In genomic region chr14:100173353-100173752, GRCh38 we compare ENCODE assay signal across 2 cellular contexts.
TF ChIP-seq lines count a peak whose summit lies in the region.

No MANE protein-coding gene starts in this region.

TF ChIP-seq in IMR-90, 13 proteins besides CTCF, POLR2A, EP300 and RAD21:
- TF ChIP-seq CEBPB (IDR thresholded peaks at IDR 0.05; ENCODE audit: low read depth, low read length) (no peak), FOS (IDR thresholded peaks at IDR 0.05; ENCODE audit: low read depth, low read length) (no peak), USF2 (IDR thresholded peaks at IDR 0.05; ENCODE audit: low read depth, low read length) (no peak), RFX5 (IDR thresholded peaks at IDR 0.05; ENCODE audit: low read depth, low read length) (no peak), CHD1 (IDR thresholded peaks at IDR 0.05; ENCODE audit: low read depth, low read length) (no peak), NFE2L2 (IDR thresholded peaks at IDR 0.05; ENCODE audit: low read depth, low read length) (no peak), MAFK (IDR thresholded peaks at IDR 0.05; ENCODE audit: low read depth, low read length) (no peak), ELK1 (IDR thresholded peaks at IDR 0.05; ENCODE audit: borderline replicate concordance, low read depth, low read length) (no peak), MAZ (IDR thresholded peaks at IDR 0.05; ENCODE audit: borderline replicate concordance, low read depth, low read length) (no peak), MXI1 (IDR thresholded peaks at IDR 0.05; ENCODE audit: borderline replicate concordance, low read depth, low read length) (no peak), BHLHE40 (IDR thresholded peaks at IDR 0.05; ENCODE audit: low read depth, low read length) (no peak), SMC3 (IDR thresholded peaks at IDR 0.05; ENCODE audit: low read depth, low read length) (no peak), RCOR1 (IDR thresholded peaks at IDR 0.05; ENCODE audit: insufficient replicate concordance, low read length) (no peak)

TF ChIP-seq in H1, 55 proteins besides CTCF, POLR2A, EP300 and RAD21:
- no peak for TF ChIP-seq ASH2L (IDR thresholded peaks at IDR 0.05; ENCODE audit: low read length)
- TF ChIP-seq ZNF274 (IDR thresholded peaks at IDR 0.05; ENCODE audit: borderline replicate concordance, extremely low read depth, low read length): no peak
- TF ChIP-seq USF2 (IDR thresholded peaks at IDR 0.05; ENCODE audit: low read length): no peak
- no peak for TF ChIP-seq EZH2 (IDR thresholded peaks at IDR 0.05; ENCODE audit: low read depth, low read length, severe bottlenecking)
- TF ChIP-seq, protein P1, sequence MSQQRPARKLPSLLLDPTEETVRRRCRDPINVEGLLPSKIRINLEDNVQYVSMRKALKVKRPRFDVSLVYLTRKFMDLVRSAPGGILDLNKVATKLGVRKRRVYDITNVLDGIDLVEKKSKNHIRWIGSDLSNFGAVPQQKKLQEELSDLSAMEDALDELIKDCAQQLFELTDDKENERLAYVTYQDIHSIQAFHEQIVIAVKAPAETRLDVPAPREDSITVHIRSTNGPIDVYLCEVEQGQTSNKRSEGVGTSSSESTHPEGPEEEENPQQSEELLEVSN (IDR thresholded peaks at IDR 0.05): no peak
- no peak for TF ChIP-seq BACH1 (IDR thresholded peaks at IDR 0.05; ENCODE audit: low read length)
- TF ChIP-seq HDAC2 (IDR thresholded peaks at IDR 0.05; ENCODE audit: borderline replicate concordance in 1 of 2, low read depth in 2 of 2, low read length in 2 of 2): no peak
- TF ChIP-seq HDAC6 (IDR thresholded peaks at IDR 0.05; ENCODE audit: low read depth, low read length): no peak
- no peak for TF ChIP-seq SAP30 (IDR thresholded peaks at IDR 0.05; ENCODE audit: insufficient read depth, insufficient replicate concordance, low read length)
- TF ChIP-seq ATF3 (IDR thresholded peaks at IDR 0.05; ENCODE audit: insufficient read depth, low read depth, low read length): no peak
- no peak for TF ChIP-seq KDM1A (IDR thresholded peaks at IDR 0.05; ENCODE audit: borderline replicate concordance, low read length)
- TF ChIP-seq SP2 (IDR thresholded peaks at IDR 0.05; ENCODE audit: low read length): no peak
- no peak for TF ChIP-seq BCL11A (IDR thresholded peaks at IDR 0.05; ENCODE audit: low read depth in 2 of 2, low read length in 2 of 2)
- no peak for TF ChIP-seq RXRA (IDR thresholded peaks at IDR 0.05; ENCODE audit: insufficient read depth, low read depth, low read length)
- TF ChIP-seq, protein P2, sequence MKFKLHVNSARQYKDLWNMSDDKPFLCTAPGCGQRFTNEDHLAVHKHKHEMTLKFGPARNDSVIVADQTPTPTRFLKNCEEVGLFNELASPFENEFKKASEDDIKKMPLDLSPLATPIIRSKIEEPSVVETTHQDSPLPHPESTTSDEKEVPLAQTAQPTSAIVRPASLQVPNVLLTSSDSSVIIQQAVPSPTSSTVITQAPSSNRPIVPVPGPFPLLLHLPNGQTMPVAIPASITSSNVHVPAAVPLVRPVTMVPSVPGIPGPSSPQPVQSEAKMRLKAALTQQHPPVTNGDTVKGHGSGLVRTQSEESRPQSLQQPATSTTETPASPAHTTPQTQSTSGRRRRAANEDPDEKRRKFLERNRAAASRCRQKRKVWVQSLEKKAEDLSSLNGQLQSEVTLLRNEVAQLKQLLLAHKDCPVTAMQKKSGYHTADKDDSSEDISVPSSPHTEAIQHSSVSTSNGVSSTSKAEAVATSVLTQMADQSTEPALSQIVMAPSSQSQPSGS (IDR thresholded peaks at IDR 0.05; ENCODE audit: low read length): no peak
- TF ChIP-seq SRF (IDR thresholded peaks at IDR 0.05; ENCODE audit: low read depth, low read length): no peak
- no peak for TF ChIP-seq JUND (IDR thresholded peaks at IDR 0.05; ENCODE audit: low read length)
